8 cellular contexts compared by ENCODE assay signal in the genomic region with DNA sequence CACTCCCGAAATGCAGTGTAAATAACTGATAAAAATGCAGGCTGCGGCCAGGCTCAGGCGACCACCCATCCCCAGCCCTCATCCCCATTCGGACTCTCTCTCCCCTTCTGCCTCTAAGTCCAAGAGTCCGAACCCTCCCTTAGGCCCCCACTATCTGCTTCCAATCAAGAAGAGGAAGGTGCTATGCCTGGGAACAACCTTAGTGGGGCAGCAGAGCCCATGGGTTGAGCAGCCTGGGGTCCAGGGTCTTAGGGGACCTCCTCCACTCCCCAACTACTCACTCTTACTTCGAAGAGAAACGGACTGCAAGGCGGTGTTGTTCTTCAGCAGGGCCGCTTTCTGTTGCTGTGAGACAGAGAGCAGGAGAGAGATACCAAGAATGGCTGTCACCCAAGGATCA. TPM values are rescaled to one million over a fixed set of nuclear protein-coding genes. Genes with fewer than 3 reads are reported as not detected.
DNase-seq lines count a peak whose midpoint lies in the region; ATAC-seq and TF ChIP-seq lines count a peak whose summit lies in the region.
"Had no signal": no experiment of that assay in that cellular context is flagged by ENCODE, and none has a peak within 500 bp of the region (broad histone marks: within the 10 kb centered on the region; RNA-seq: fewer than 3 reads in every experiment).

No MANE protein-coding gene starts in this region.

- intact Hi-C loops in MCF 10A (cut with micrococcal nuclease): no loop called here
- intact Hi-C loops in mammary epithelial cell (cut with micrococcal nuclease): no loop called here

- H3K4me3 ChIP-seq in mammary epithelial cell (replicated peaks in 1 of 3; ENCODE audit: insufficient read depth in 1 of 3, low read depth in 2 of 3, low read length in 3 of 3) (no peak overlapping the region), fibroblast of pulmonary artery (replicated peaks; ENCODE audit: low read depth, low read length) (no peak overlapping the region), upper lobe of left lung (no peak overlapping the region)

- POLR2A ChIA-PET in MCF 10A (lab: Yijun Ruan, JAX): interaction anchor here (1.3 to 11.4 kb wide), 2 partner anchors 11 to 13 kb away, joined by 4 to 259 read pairs; a partner anchor contains a TSS

- H3K9me3 Mint-ChIP-seq in MCF 10A (ENCODE audit: unreplicated experiment): no peaks in the 10 kb centered on the region

- no peak overlapping the region for H2AFZ ChIP-seq in mammary epithelial cell (ENCODE audit: low read depth, low read length)

- 95% methylated on average over 9 of the region's 9 CpGs for WGBS in mammary epithelial cell (ENCODE audit: low coverage, missing lambda C conversion rate)
- WGBS in upper lobe of left lung, 2 donors: 66 to 67% methylated on average over 9 of the region's 9 CpGs

- peaks cover 84% of the 10 kb centered on the region for H3K36me3 Mint-ChIP-seq in MCF 10A (ENCODE audit: insufficient read depth, unreplicated experiment)

- no peak for TF ChIP-seq EP300 in upper lobe of left lung (IDR thresholded peaks at IDR 0.05)

- H3K4me2 ChIP-seq in mammary epithelial cell (ENCODE audit: insufficient read depth, low read depth, low read length): no peak overlapping the region

- peaks cover 74% of the 10 kb centered on the region for H3K79me2 ChIP-seq in mammary epithelial cell (ENCODE audit: insufficient read depth, low read length)

- BruUV-seq in MCF 10A (replicated peaks; lab: Mats Ljungman, UMichigan): no TSS peak
- BruUV-seq in mammary epithelial cell (replicated peaks; lab: Mats Ljungman, UMichigan): no TSS peak

- DNase-seq in MCF 10A (ENCODE audit: unreplicated experiment) (no peak), mammary epithelial cell (no peak), fibroblast of pulmonary artery (ENCODE audit: low read depth) (no peak), upper lobe of left lung (no peak), Ammon's horn (ENCODE audit: low spot score) (no peak), NCI-H2029 treated with DMSO at 0.1 percent for 48 hours (lab: John Stamatoyannopoulos, UW) (no peak)

- CTCF ChIA-PET in MCF 10A (lab: Yijun Ruan, JAX) (interaction anchor here (0.5 to 2.9 kb wide), 6 partner anchors 10 to 766 kb away, joined by 3 to 17 read pairs (median 4); no protein-coding TSS in a partner anchor), mammary epithelial cell (lab: Charles Lee; ENCODE audit: low non-redundant PET) (no interaction called here)

- H3K4me3 Mint-ChIP-seq in MCF 10A (ENCODE audit: unreplicated experiment): no peak overlapping the region

- no peaks in the 10 kb centered on the region for H4K20me1 ChIP-seq in mammary epithelial cell (ENCODE audit: insufficient read depth, low read length)

- H3K27ac Mint-ChIP-seq in MCF 10A (ENCODE audit: low read depth, unreplicated experiment): peak overlapping the region; percentile 24

- in situ Hi-C loops in mammary epithelial cell (cut with MboI; ENCODE audit: low sequenced_read_pairs in 2 of 2): no loop called here

- TF ChIP-seq CTCF in MCF 10A (IDR thresholded peaks at IDR 0.05; ENCODE audit: unreplicated experiment) (no peak), mammary epithelial cell (conservative IDR thresholded peaks at IDR 0.05 in 1 of 2, IDR thresholded peaks at IDR 0.05 in 1 of 2; ENCODE audit: extremely low read depth in 1 of 2, insufficient read depth in 1 of 2, low read depth in 1 of 2, low read length in 2 of 2) (peak in 1 of 2 donors; percentile 10), fibroblast of pulmonary artery (IDR thresholded peaks at IDR 0.05; ENCODE audit: low read length, missing control alignments) (peak; percentile 17), upper lobe of left lung (IDR thresholded peaks at IDR 0.05) (peak in 2 of 6 experiments; percentile 11 to 20)

- H3K36me3 ChIP-seq in mammary epithelial cell (ENCODE audit: insufficient read depth, low read length) (peaks cover 26% of the 10 kb centered on the region), upper lobe of left lung (peaks cover 30 to 79% (median 66%) of the 10 kb centered on the region in 4 donors)

- no peak for TF ChIP-seq POLR2A in upper lobe of left lung (IDR thresholded peaks at IDR 0.05)

- no peaks in the 10 kb centered on the region for H3K27me3 Mint-ChIP-seq in MCF 10A (ENCODE audit: insufficient read depth, unreplicated experiment)

- ATAC-seq in upper lobe of left lung (ENCODE audit: low FRiP score in 2 of 2): no peak

- H3K9ac ChIP-seq in mammary epithelial cell (ENCODE audit: insufficient read depth, low read length): no peak overlapping the region

- H3K9me3 ChIP-seq in mammary epithelial cell (replicated peaks; ENCODE audit: insufficient read depth, low read length) (no peaks in the 10 kb centered on the region), upper lobe of left lung (no peaks in the 10 kb centered on the region)

- H3K27ac ChIP-seq in mammary epithelial cell (ENCODE audit: insufficient read depth, low read depth, low read length): no peak overlapping the region
- H3K27ac ChIP-seq in upper lobe of left lung: peak overlapping the region; percentile 71 to 99 (median 91)

- peaks cover 46% of the 10 kb centered on the region for H3K4me1 Mint-ChIP-seq in MCF 10A (ENCODE audit: insufficient read depth, unreplicated experiment)

- H3K4me1 ChIP-seq in mammary epithelial cell (ENCODE audit: insufficient read depth, low read length): peaks cover 24% of the 10 kb centered on the region
- peaks cover 73 to 80% (median 79%) of the 10 kb centered on the region in 4 donors for H3K4me1 ChIP-seq in upper lobe of left lung

- H3K27me3 ChIP-seq in mammary epithelial cell (ENCODE audit: insufficient read depth, low read length) (no peaks in the 10 kb centered on the region), upper lobe of left lung (no peaks in the 10 kb centered on the region)

- dilution Hi-C loops in mammary epithelial cell (cut with HindIII; ENCODE audit: low sequenced_read_pairs): no loop called here

RNA-seq across cellular contexts. Expression of a gene that starts 12.2 kb away (rescaled TPM):
- 498 and 555 TPM in 2 replicates for total RNA-seq in MCF 10A (2022)
- total RNA-seq in mammary epithelial cell: 100 to 1,000 TPM in 1 of 2 donors, 10 to 100 TPM in 1; 79.4 to 161 TPM
- polyA plus RNA-seq in mammary epithelial cell: 69.9 TPM
- polyA minus RNA-seq in mammary epithelial cell: 60.4 TPM
- total RNA-seq in upper lobe of left lung: 100 to 1,000 TPM; 198 to 969 (median 229) TPM

RNA-seq across cellular contexts. Expression of a gene that starts 24.7 kb away (rescaled TPM):
- total RNA-seq in MCF 10A (2022) (not detected in 2 replicates), mammary epithelial cell (not detected), upper lobe of left lung (not detected)
- polyA plus RNA-seq in mammary epithelial cell: 0.07 TPM
- polyA minus RNA-seq in mammary epithelial cell: not detected
- total RNA-seq: glomerular endothelial cell, M059J had no signal

RNA-seq across cellular contexts. Expression of a gene that starts 31.9 kb away (rescaled TPM):
- 90.9 and 104 TPM in 2 replicates for total RNA-seq in MCF 10A (2022)
- total RNA-seq in mammary epithelial cell: 10 to 100 TPM; 35.3 to 56.5 TPM
- polyA plus RNA-seq in mammary epithelial cell: 28.9 TPM
- 41.3 TPM for polyA minus RNA-seq in mammary epithelial cell
- 100 to 1,000 TPM in 1 of 6 donors, 10 to 100 TPM in 5; 30.4 to 105 (median 37.6) TPM for total RNA-seq in upper lobe of left lung

RNA-seq across cellular contexts. Expression of a gene that starts 54.6 kb away (rescaled TPM):
- 477 and 589 TPM in 2 replicates for total RNA-seq in MCF 10A (2022)
- total RNA-seq in mammary epithelial cell: 100 to 1,000 TPM; 158 to 195 TPM
- 511 TPM for polyA plus RNA-seq in mammary epithelial cell
- 194 TPM for polyA minus RNA-seq in mammary epithelial cell
- 100 to 1,000 TPM in 5 of 6 donors, 10 to 100 TPM in 1; 66.0 to 395 (median 228) TPM for total RNA-seq in upper lobe of left lung

RNA-seq across cellular contexts. Expression of a gene that starts 55.0 kb away (rescaled TPM):
- total RNA-seq in MCF 10A (2022): 36.2 and 43.1 TPM in 2 replicates
- total RNA-seq in mammary epithelial cell: 10 to 100 TPM; 23.5 to 31.3 TPM
- polyA plus RNA-seq in mammary epithelial cell: 22.1 TPM
- polyA minus RNA-seq in mammary epithelial cell: 30.6 TPM
- 10 to 100 TPM; 26.3 to 67.1 (median 45.1) TPM for total RNA-seq in upper lobe of left lung
